15 cellular contexts compared by ENCODE assay signal in the genomic region with DNA sequence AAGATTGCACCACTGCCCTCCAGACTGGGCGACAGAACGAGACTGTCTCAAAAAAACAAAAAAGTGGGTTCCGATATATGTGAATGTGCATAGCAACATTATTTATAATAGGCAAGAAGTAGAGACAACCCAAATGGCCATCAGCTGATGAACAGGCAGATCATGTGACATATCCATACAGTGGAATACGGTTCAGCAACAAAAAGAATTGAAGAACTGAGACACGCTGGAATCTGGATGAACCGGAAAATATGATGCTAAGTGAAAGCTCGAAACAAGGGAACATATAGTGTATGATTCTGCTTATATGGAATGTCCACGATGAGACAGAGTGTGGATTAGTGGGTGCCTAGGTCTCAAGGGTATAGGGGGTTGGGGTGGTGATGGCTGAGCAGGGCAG. TPM values are rescaled to one million over a fixed set of nuclear protein-coding genes. Genes with fewer than 3 reads are reported as not detected.
DNase-seq lines count a peak whose midpoint lies in the region; ATAC-seq and TF ChIP-seq lines count a peak whose summit lies in the region.
"Had no signal": no experiment of that assay in that cellular context is flagged by ENCODE, and none has a peak within 500 bp of the region (broad histone marks: within the 10 kb centered on the region; RNA-seq: fewer than 3 reads in every experiment).

No MANE protein-coding gene starts in this region.

- no peak for DNase-seq in activated naive CD4-positive, alpha-beta T cell treated with anti-CD3 and anti-CD28 coated beads, Interleukin-2, amount 10 ng/mL, durations not matched to agents 7 days and 5 days
- DNase-seq in activated naive CD4-positive, alpha-beta T cell treated with anti-CD3 and anti-CD28 coated beads for 36 hours: no peak
- DNase-seq in CD4-positive, alpha-beta memory T cell: no peak
- no peak for DNase-seq in activated B cell treated with CpG ODN at 0.5 μM for 24 hours
- DNase-seq in trophoblast cell: peak; percentile 64 to 79
- no peak for DNase-seq in MV-4-11 (lab: John Stamatoyannopoulos, UW)
- DNase-seq in LoVo (ENCODE audit: low spot score): no peak
- DNase-seq: BE2C; C1 segment of cervical spinal cord; CD4-positive, CD25-positive, alpha-beta regulatory T cell; DMS79 treated with DMSO at 0.1 percent for 48 hours; GF-D8; H9 had no signal

- no peaks in the 10 kb centered on the region for H3K79me1 ChIP-seq in trophoblast cell (ENCODE audit: low read length)

- no peak overlapping the region for H2BK120ac ChIP-seq in trophoblast cell (ENCODE audit: insufficient read depth, low read length, poor library complexity)

- POLR2A ChIA-PET in CD4-positive, alpha-beta memory T cell (lab: Charles Lee; ENCODE audit: partially characterized antibody): interaction anchor here (4.6 kb wide), 1 partner anchor 30 kb away, joined by 203 read pairs; a partner anchor contains a TSS
- POLR2A ChIA-PET in activated B cell treated with CpG ODN at 0.5 μM for 24 hours (lab: Charles Lee): interaction anchor here (1.2 to 10.6 kb wide), 2 partner anchors 31 kb away, joined by 8 to 111 read pairs; a partner anchor contains a TSS

- peaks cover 43% of the 10 kb centered on the region for H3K36me3 Mint-ChIP-seq in activated naive CD4-positive, alpha-beta T cell treated with anti-CD3 and anti-CD28 coated beads, Interleukin-2, amount 10 ng/mL, durations not matched to agents 7 days and 5 days
- H3K36me3 Mint-ChIP-seq in activated naive CD4-positive, alpha-beta T cell treated with anti-CD3 and anti-CD28 coated beads for 36 hours (ENCODE audit: low read depth): peaks cover 12% of the 10 kb centered on the region
- peaks cover 18 to 19% of the 10 kb centered on the region in 2 donors for H3K36me3 Mint-ChIP-seq in CD4-positive, alpha-beta memory T cell
- H3K36me3 Mint-ChIP-seq in activated B cell treated with CpG ODN at 0.5 μM for 24 hours (ENCODE audit: low read depth): peaks cover 60% of the 10 kb centered on the region

- peaks cover 6% of the 10 kb centered on the region for H3K36me3 ChIP-seq in CD4-positive, alpha-beta memory T cell (ENCODE audit: insufficient read depth, low read length)
- peaks cover 30 to 31% of the 10 kb centered on the region in 2 experiments for H3K36me3 ChIP-seq in trophoblast cell (ENCODE audit: control insufficient read depth in 1 of 2, insufficient read depth in 2 of 2, low read length in 2 of 2)
- H3K36me3 ChIP-seq: BE2C had no signal

- no peak overlapping the region for H2AK5ac ChIP-seq in trophoblast cell (ENCODE audit: low read length)

- H4K8ac ChIP-seq in trophoblast cell (ENCODE audit: low read depth, low read length): no peak overlapping the region

- H3K4me1 Mint-ChIP-seq in activated naive CD4-positive, alpha-beta T cell treated with anti-CD3 and anti-CD28 coated beads, Interleukin-2, amount 10 ng/mL, durations not matched to agents 7 days and 5 days: peaks cover 44% of the 10 kb centered on the region
- H3K4me1 Mint-ChIP-seq in activated naive CD4-positive, alpha-beta T cell treated with anti-CD3 and anti-CD28 coated beads for 36 hours (ENCODE audit: low read depth): peaks cover 29% of the 10 kb centered on the region
- H3K4me1 Mint-ChIP-seq in CD4-positive, alpha-beta memory T cell: peaks cover 18 to 35% (median 27%) of the 10 kb centered on the region in 4 donors
- H3K4me1 Mint-ChIP-seq in activated B cell treated with CpG ODN at 0.5 μM for 24 hours: peaks cover 26% of the 10 kb centered on the region

- TF ChIP-seq CTCF in activated B cell treated with CpG ODN at 0.5 μM for 24 hours (IDR thresholded peaks at IDR 0.05): no peak

- WGBS in trophoblast cell (ENCODE audit: extremely low coverage, insufficient coverage, insufficient read length): no CpG with 5 or more reads among the region's 8 CpGs

- no peak overlapping the region for H3K9ac ChIP-seq in trophoblast cell (ENCODE audit: low read length)

- H4K91ac ChIP-seq in trophoblast cell (ENCODE audit: low read depth, low read length): no peak overlapping the region

- no peak overlapping the region for H2BK5ac ChIP-seq in trophoblast cell (ENCODE audit: low read depth, low read length, poor library complexity)

- no peak overlapping the region for H3K27ac ChIP-seq in CD4-positive, alpha-beta memory T cell (ENCODE audit: low read depth, low read length)
- H3K27ac ChIP-seq in trophoblast cell (ENCODE audit: low read depth, low read length): no peak overlapping the region

- no peaks in the 10 kb centered on the region for H3K9me3 Mint-ChIP-seq in activated naive CD4-positive, alpha-beta T cell treated with anti-CD3 and anti-CD28 coated beads, Interleukin-2, amount 10 ng/mL, durations not matched to agents 7 days and 5 days
- H3K9me3 Mint-ChIP-seq in activated naive CD4-positive, alpha-beta T cell treated with anti-CD3 and anti-CD28 coated beads for 36 hours: no peaks in the 10 kb centered on the region
- H3K9me3 Mint-ChIP-seq in CD4-positive, alpha-beta memory T cell: peaks cover 0 to 2% (median 0%) of the 10 kb centered on the region in 8 donors
- H3K9me3 Mint-ChIP-seq in activated B cell treated with CpG ODN at 0.5 μM for 24 hours: no peaks in the 10 kb centered on the region
- H3K9me3 Mint-ChIP-seq: H9 had no signal

- ATAC-seq in activated B cell treated with CpG ODN at 0.5 μM for 24 hours (ENCODE audit: low read depth): no peak
- ATAC-seq: HepG2 had no signal

- no peak overlapping the region for H2BK12ac ChIP-seq in trophoblast cell (ENCODE audit: low read length)

- H3K4me3 Mint-ChIP-seq in activated naive CD4-positive, alpha-beta T cell treated with anti-CD3 and anti-CD28 coated beads, Interleukin-2, amount 10 ng/mL, durations not matched to agents 7 days and 5 days: no peak overlapping the region
- no peak overlapping the region for H3K4me3 Mint-ChIP-seq in activated naive CD4-positive, alpha-beta T cell treated with anti-CD3 and anti-CD28 coated beads for 36 hours
- H3K4me3 Mint-ChIP-seq in CD4-positive, alpha-beta memory T cell: no peak overlapping the region
- no peak overlapping the region for H3K4me3 Mint-ChIP-seq in activated B cell treated with CpG ODN at 0.5 μM for 24 hours
- H3K4me3 Mint-ChIP-seq: CD4-positive, CD25-positive, alpha-beta regulatory T cell; H9; IgD-negative memory B cell had no signal

- H3K79me2 ChIP-seq in trophoblast cell (ENCODE audit: control insufficient read depth, insufficient read depth, low read length, poor library complexity): no peaks in the 10 kb centered on the region

- H3K4me3 ChIP-seq in CD4-positive, alpha-beta memory T cell (ENCODE audit: low read length in 2 of 2): no peak overlapping the region
- H3K4me3 ChIP-seq in trophoblast cell (ENCODE audit: low read depth, low read length): no peak overlapping the region

- no peak overlapping the region for H3K14ac ChIP-seq in trophoblast cell (ENCODE audit: low read length)

- H3K4me1 ChIP-seq in CD4-positive, alpha-beta memory T cell (ENCODE audit: insufficient read depth, low read length): peaks cover 29% of the 10 kb centered on the region
- no peaks in the 10 kb centered on the region for H3K4me1 ChIP-seq in trophoblast cell (ENCODE audit: control insufficient read depth in 1 of 2, insufficient read depth in 2 of 2, low read length in 2 of 2)
- H3K4me1 ChIP-seq: BE2C had no signal

- CTCF ChIA-PET in activated naive CD4-positive, alpha-beta T cell treated with anti-CD3 and anti-CD28 coated beads, Interleukin-2, amount 10 ng/mL, durations not matched to agents 7 days and 5 days (lab: Charles Lee): interaction anchor here (0.7 kb wide), 1 partner anchor 32 kb away, joined by 3 read pairs; no protein-coding TSS in a partner anchor
- CTCF ChIA-PET in activated naive CD4-positive, alpha-beta T cell treated with anti-CD3 and anti-CD28 coated beads for 36 hours (lab: Charles Lee): no interaction called here
- CTCF ChIA-PET in CD4-positive, alpha-beta memory T cell (lab: Charles Lee; ENCODE audit: partially characterized antibody): interaction anchor here (1.4 kb wide), 1 partner anchor 39 kb away, joined by 4 read pairs; no protein-coding TSS in a partner anchor
- CTCF ChIA-PET in activated B cell treated with CpG ODN at 0.5 μM for 24 hours (lab: Charles Lee): no interaction called here

- no peak overlapping the region for H2AFZ ChIP-seq in trophoblast cell (ENCODE audit: insufficient read depth, low read length, poor library complexity)

- intact Hi-C loops in activated naive CD4-positive, alpha-beta T cell treated with anti-CD3 and anti-CD28 coated beads for 36 hours (cut with micrococcal nuclease): no loop called here
- intact Hi-C loops in CD4-positive, alpha-beta memory T cell (cut with micrococcal nuclease): no loop called here
- intact Hi-C loops in activated B cell treated with CpG ODN at 0.5 μM for 24 hours (cut with micrococcal nuclease): no loop called here

- no peaks in the 10 kb centered on the region for H3K9me3 ChIP-seq in CD4-positive, alpha-beta memory T cell (ENCODE audit: control insufficient read depth in 1 of 2, low read length in 2 of 2)
- peaks cover 3% of the 10 kb centered on the region for H3K9me3 ChIP-seq in trophoblast cell (ENCODE audit: insufficient read depth, low read depth, low read length)
- H3K9me3 ChIP-seq: BE2C had no signal

- no peak overlapping the region for H3K4me2 ChIP-seq in trophoblast cell (ENCODE audit: low read length)

- no peak overlapping the region for H3K4ac ChIP-seq in trophoblast cell (ENCODE audit: low read depth, low read length)

- H3K27me3 ChIP-seq in CD4-positive, alpha-beta memory T cell (ENCODE audit: insufficient read depth, low read length): no peaks in the 10 kb centered on the region
- H3K27me3 ChIP-seq in trophoblast cell (ENCODE audit: insufficient read depth, low read length): no peaks in the 10 kb centered on the region
- H3K27me3 ChIP-seq: BE2C had no signal

- H3K27me3 Mint-ChIP-seq in activated naive CD4-positive, alpha-beta T cell treated with anti-CD3 and anti-CD28 coated beads, Interleukin-2, amount 10 ng/mL, durations not matched to agents 7 days and 5 days: no peaks in the 10 kb centered on the region
- no peaks in the 10 kb centered on the region for H3K27me3 Mint-ChIP-seq in activated naive CD4-positive, alpha-beta T cell treated with anti-CD3 and anti-CD28 coated beads for 36 hours (ENCODE audit: low read depth)
- peaks cover 0 to 1% of the 10 kb centered on the region in 2 donors for H3K27me3 Mint-ChIP-seq in CD4-positive, alpha-beta memory T cell
- H3K27me3 Mint-ChIP-seq in activated B cell treated with CpG ODN at 0.5 μM for 24 hours: no peaks in the 10 kb centered on the region
- H3K27me3 Mint-ChIP-seq: CD4-positive, CD25-positive, alpha-beta regulatory T cell; IgD-negative memory B cell had no signal

- H3K18ac ChIP-seq in trophoblast cell (ENCODE audit: low read length): no peak overlapping the region

- no peak overlapping the region for H4K12ac ChIP-seq in trophoblast cell (ENCODE audit: low read depth, low read length)

- no peak overlapping the region for H3K23ac ChIP-seq in trophoblast cell (ENCODE audit: low read length)

- peak overlapping the region; percentile 40 for H3K27ac Mint-ChIP-seq in activated naive CD4-positive, alpha-beta T cell treated with anti-CD3 and anti-CD28 coated beads, Interleukin-2, amount 10 ng/mL, durations not matched to agents 7 days and 5 days
- H3K27ac Mint-ChIP-seq in activated naive CD4-positive, alpha-beta T cell treated with anti-CD3 and anti-CD28 coated beads for 36 hours: no peak overlapping the region
- peak overlapping the region in 5 of 7 donors; percentile 18 to 95 (median 53) for H3K27ac Mint-ChIP-seq in CD4-positive, alpha-beta memory T cell
- H3K27ac Mint-ChIP-seq in activated B cell treated with CpG ODN at 0.5 μM for 24 hours: peak overlapping the region; percentile 36
- H3K27ac Mint-ChIP-seq: H9 had no signal

RNA-seq across cellular contexts. Expression of a gene that starts 28.5 kb away (rescaled TPM):
- total RNA-seq in activated naive CD4-positive, alpha-beta T cell treated with anti-CD3 and anti-CD28 coated beads for 36 hours: 10 to 100 TPM; 26.7 to 28.6 TPM
- 100 to 1,000 TPM; 105 to 108 TPM for total RNA-seq in CD4-positive, alpha-beta memory T cell
- 10 to 100 TPM; 31.8 to 45.0 TPM for polyA plus RNA-seq in CD4-positive, alpha-beta memory T cell
- 55.4 and 65.6 TPM in 2 replicates for total RNA-seq in activated B cell treated with CpG ODN at 0.5 μM for 24 hours
- polyA plus RNA-seq in trophoblast cell (2013): 21.7 and 22.7 TPM in 2 replicates

Comparison
In these comparisons a context has a peak if more than half of its experiments do, and no peak if none do; other contexts are left out.
1. CTCF ChIA-PET loops: an anchor here in activated naive CD4-positive, alpha-beta T cell treated with anti-CD3 and anti-CD28 coated beads, Interleukin-2, amount 10 ng/mL, durations not matched to agents 7 days and 5 days (0.7 kb wide) and CD4-positive, alpha-beta memory T cell (1.4 kb wide); none called in activated naive CD4-positive, alpha-beta T cell treated with anti-CD3 and anti-CD28 coated beads for 36 hours and activated B cell treated with CpG ODN at 0.5 μM for 24 hours.
2. DNase-seq: peak in trophoblast cell (2 of 2); none in activated naive CD4-positive, alpha-beta T cell treated with anti-CD3 and anti-CD28 coated beads, Interleukin-2, amount 10 ng/mL, durations not matched to agents 7 days and 5 days (single experiment), activated naive CD4-positive, alpha-beta T cell treated with anti-CD3 and anti-CD28 coated beads for 36 hours (single experiment), CD4-positive, alpha-beta memory T cell (0 of 5), activated B cell treated with CpG ODN at 0.5 μM for 24 hours (single experiment), MV-4-11 (single experiment) and LoVo (single experiment).